8 cellular contexts compared by ENCODE assay signal in the genomic region with DNA sequence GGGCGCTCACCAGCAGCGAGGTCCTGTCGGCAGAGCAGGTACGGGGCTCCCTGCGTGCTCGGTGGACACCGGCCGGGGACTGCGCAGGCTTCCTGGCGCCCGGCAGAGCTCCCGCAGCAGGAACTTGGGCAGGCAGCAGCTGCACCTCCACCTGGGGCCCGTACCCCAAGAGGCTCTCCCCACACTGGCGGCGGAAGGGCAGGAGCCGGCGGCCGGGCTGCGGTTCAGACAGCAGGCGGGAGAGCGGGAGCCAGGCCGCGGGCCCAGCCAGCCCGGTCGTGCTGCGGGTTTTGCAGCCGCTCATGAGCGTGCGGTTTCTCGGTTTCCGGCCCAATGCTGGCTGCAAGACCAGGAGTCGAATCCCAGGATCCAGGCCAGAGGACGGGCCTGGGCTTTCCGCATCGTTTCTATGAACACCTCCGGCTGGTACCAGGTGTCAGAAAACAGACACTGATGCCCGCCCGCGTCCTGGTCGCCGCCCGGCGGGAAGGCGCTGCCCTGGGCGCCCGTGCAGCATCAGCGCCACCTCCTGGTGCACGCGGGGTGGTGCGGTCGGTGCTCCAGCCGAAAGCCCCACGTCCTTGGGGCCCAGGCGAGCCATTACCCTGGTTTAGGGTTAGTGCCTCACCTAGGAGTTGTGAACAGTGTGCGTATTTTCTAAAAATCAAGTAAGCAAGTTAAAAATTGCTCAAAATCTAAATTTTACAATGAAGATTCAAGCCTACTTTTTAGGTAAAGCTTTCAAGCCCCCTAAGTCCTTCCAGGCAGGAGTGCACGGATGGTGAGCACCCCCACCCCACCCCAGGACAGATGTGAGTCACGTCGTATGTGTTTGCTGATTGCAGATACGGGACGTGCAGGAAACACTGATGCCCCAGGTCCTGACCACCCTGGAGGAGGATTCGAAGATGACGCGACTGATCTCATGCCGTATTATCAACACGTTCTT. TPM values are rescaled to one million over a fixed set of nuclear protein-coding genes. Genes with fewer than 3 reads are reported as not detected.
DNase-seq lines count a peak whose midpoint lies in the region; ATAC-seq lines count a peak whose summit lies in the region.

No MANE protein-coding gene starts in this region.

- no peaks in the 10 kb centered on the region for H3K4me1 ChIP-seq in CD4-positive, CD25-positive, alpha-beta regulatory T cell (ENCODE audit: control insufficient read depth, insufficient read depth, low read length, poor library complexity, severe bottlenecking)

- H3K36me3 Mint-ChIP-seq in CD4-positive, CD25-positive, alpha-beta regulatory T cell: peaks cover 8% of the 10 kb centered on the region
- H3K36me3 Mint-ChIP-seq in activated CD4-positive, alpha-beta T cell treated with anti-CD3 and anti-CD28 coated beads for 36 hours (ENCODE audit: low read depth): peaks cover 17% of the 10 kb centered on the region
- H3K36me3 Mint-ChIP-seq in memory B cell: peaks cover 10% of the 10 kb centered on the region

- no peaks in the 10 kb centered on the region for H3K9me3 ChIP-seq in CD4-positive, CD25-positive, alpha-beta regulatory T cell (ENCODE audit: control insufficient read depth in 2 of 2, low read length in 2 of 2)

- no peak overlapping the region for H3K27ac ChIP-seq in CD4-positive, CD25-positive, alpha-beta regulatory T cell (ENCODE audit: insufficient read depth, low read length, poor library complexity, severe bottlenecking)

- H3K9me3 Mint-ChIP-seq in CD4-positive, CD25-positive, alpha-beta regulatory T cell: no peaks in the 10 kb centered on the region
- H3K9me3 Mint-ChIP-seq in activated CD4-positive, alpha-beta T cell treated with anti-CD3 and anti-CD28 coated beads for 36 hours (ENCODE audit: low read depth): no peaks in the 10 kb centered on the region
- H3K9me3 Mint-ChIP-seq in memory B cell: no peaks in the 10 kb centered on the region

- CTCF ChIA-PET in activated CD4-positive, alpha-beta T cell treated with anti-CD3 and anti-CD28 coated beads for 36 hours (lab: Charles Lee): interaction anchor here (0.6 to 2.9 kb wide), 8 partner anchors 9 to 453 kb away, joined by 3 to 11 read pairs (median 4); a partner anchor contains a TSS

- H3K4me1 Mint-ChIP-seq in CD4-positive, CD25-positive, alpha-beta regulatory T cell: peaks cover 0 to 3% (median 0%) of the 10 kb centered on the region in 4 donors
- no peaks in the 10 kb centered on the region for H3K4me1 Mint-ChIP-seq in activated CD4-positive, alpha-beta T cell treated with anti-CD3 and anti-CD28 coated beads for 36 hours
- peaks cover 2% of the 10 kb centered on the region for H3K4me1 Mint-ChIP-seq in memory B cell

- H3K27ac Mint-ChIP-seq in CD4-positive, CD25-positive, alpha-beta regulatory T cell: no peak overlapping the region
- no peak overlapping the region for H3K27ac Mint-ChIP-seq in activated CD4-positive, alpha-beta T cell treated with anti-CD3 and anti-CD28 coated beads for 36 hours
- no peak overlapping the region for H3K27ac Mint-ChIP-seq in memory B cell

- peaks cover 9% of the 10 kb centered on the region for H3K36me3 ChIP-seq in CD4-positive, CD25-positive, alpha-beta regulatory T cell (ENCODE audit: control insufficient read depth, insufficient read depth, low read length)

- H3K27me3 Mint-ChIP-seq in CD4-positive, CD25-positive, alpha-beta regulatory T cell: no peaks in the 10 kb centered on the region
- no peaks in the 10 kb centered on the region for H3K27me3 Mint-ChIP-seq in activated CD4-positive, alpha-beta T cell treated with anti-CD3 and anti-CD28 coated beads for 36 hours
- H3K27me3 Mint-ChIP-seq in memory B cell: no peaks in the 10 kb centered on the region

- no peaks in the 10 kb centered on the region for H3K27me3 ChIP-seq in CD4-positive, CD25-positive, alpha-beta regulatory T cell (ENCODE audit: control insufficient read depth, insufficient read depth, low read length)

- no peak overlapping the region for H3K4me3 Mint-ChIP-seq in CD4-positive, CD25-positive, alpha-beta regulatory T cell
- H3K4me3 Mint-ChIP-seq in activated CD4-positive, alpha-beta T cell treated with anti-CD3 and anti-CD28 coated beads for 36 hours: no peak overlapping the region
- no peak overlapping the region for H3K4me3 Mint-ChIP-seq in memory B cell

- intact Hi-C loops in activated CD4-positive, alpha-beta T cell treated with anti-CD3 and anti-CD28 coated beads for 36 hours (cut with DNase I, micrococcal nuclease): loop anchor here (1.0 kb wide), 2 partner anchors 442 to 452 kb away; no protein-coding TSS in a partner anchor

- peak; percentile 57 to 68 for ATAC-seq in CD4-positive, CD25-positive, alpha-beta regulatory T cell (ENCODE audit: low read depth in 2 of 2)
- ATAC-seq in activated CD4-positive, alpha-beta T cell treated with anti-CD3 and anti-CD28 coated beads for 36 hours: peak; percentile 93
- ATAC-seq in memory B cell (ENCODE audit: low read depth): peak; percentile 77
- ATAC-seq in HG02678 (IDR thresholded peaks at IDR 0.05; ENCODE audit: unreplicated experiment): no peak

- POLR2A ChIA-PET in activated CD4-positive, alpha-beta T cell treated with anti-CD3 and anti-CD28 coated beads for 36 hours (lab: Charles Lee): no interaction called here

- DNase-seq in CD4-positive, CD25-positive, alpha-beta regulatory T cell: peak; percentile 37 to 59 (median 53)
- DNase-seq in HPDE6-E6E7 (ENCODE audit: extremely low spot score) (peak; percentile 43), cerebellum (ENCODE audit: low spot score) (peak; percentile 86), memory B cell (ENCODE audit: low spot score in 2 of 2) (peak; percentile 44 to 71), DMS79 treated with DMSO at 0.1 percent for 48 hours (lab: John Stamatoyannopoulos, UW) (no peak)
- DNase-seq in activated CD4-positive, alpha-beta T cell treated with anti-CD3 and anti-CD28 coated beads for 36 hours: peak; percentile 85
- peak; percentile 8 to 41 for DNase-seq in stimulated activated CD8-positive, alpha-beta memory T cell treated with anti-CD3 and anti-CD28 coated beads, Interleukin-4, amount 100 ng/mL, for 4 hours (ENCODE audit: low read depth in 2 of 2, low spot score in 1 of 2)

- no peak overlapping the region for H3K4me3 ChIP-seq in CD4-positive, CD25-positive, alpha-beta regulatory T cell (ENCODE audit: low read depth, low read length)

RNA-seq across cellular contexts. Expression of a gene that starts 47.4 kb away (rescaled TPM):
- total RNA-seq in CD4-positive, CD25-positive, alpha-beta regulatory T cell: 12.5 TPM
- polyA plus RNA-seq in CD4-positive, CD25-positive, alpha-beta regulatory T cell: 1 to 10 TPM; 4.9 to 7.0 (median 6.2) TPM
- total RNA-seq in activated CD4-positive, alpha-beta T cell treated with anti-CD3 and anti-CD28 coated beads for 36 hours: 10 to 100 TPM; 37.0 to 41.0 TPM
- 41.4 TPM for total RNA-seq in cerebellum

RNA-seq across cellular contexts. Expression of a gene that starts 47.9 kb away (rescaled TPM):
- total RNA-seq in CD4-positive, CD25-positive, alpha-beta regulatory T cell: 11.9 TPM
- 1 to 10 TPM in 3 of 4 donors, under 1 TPM in 1; 0.84 to 3.2 (median 2.0) TPM for polyA plus RNA-seq in CD4-positive, CD25-positive, alpha-beta regulatory T cell
- total RNA-seq in activated CD4-positive, alpha-beta T cell treated with anti-CD3 and anti-CD28 coated beads for 36 hours: 10 to 100 TPM; 31.5 to 37.2 TPM
- total RNA-seq in cerebellum: 13.6 TPM

RNA-seq across cellular contexts. Expression of a gene that starts 57.8 kb away (rescaled TPM):
- total RNA-seq in CD4-positive, CD25-positive, alpha-beta regulatory T cell: 90.0 TPM
- 10 to 100 TPM; 46.8 to 56.1 (median 53.7) TPM for polyA plus RNA-seq in CD4-positive, CD25-positive, alpha-beta regulatory T cell
- total RNA-seq in activated CD4-positive, alpha-beta T cell treated with anti-CD3 and anti-CD28 coated beads for 36 hours: 10 to 100 TPM; 71.3 to 74.6 TPM
- 291 TPM for total RNA-seq in cerebellum
